24 cellular contexts compared by ENCODE assay signal in genomic region chr9:113702423-113702755, GRCh38.
"Had no signal": no experiment of that assay in that cellular context is flagged by ENCODE, and none has a peak within 500 bp of the region (broad histone marks: within the 10 kb centered on the region; RNA-seq: fewer than 3 reads in every experiment).

No MANE protein-coding gene starts in this region.

- DNase-seq: IMR-90, Karpas-422, KG1, MG63, NCI-H1092, NCI-H1105 treated with DMSO at 0.1 percent for 48 hours, NCI-H1417 treated with DMSO at 0.1 percent for 48 hours, NCI-H146, NCI-H1694 treated with DMSO at 0.1 percent for 48 hours, NCI-H1930, NCI-H2081, NCI-H2107, NCI-H2227 treated with DMSO at 0.1 percent for 48 hours, NCI-H524, NCI-H526 treated with DMSO at 0.1 percent for 48 hours, NCI-H748 treated with DMSO at 0.1 percent for 48 hours, Right ventricle myocardium superior, RPMI8226, SK-N-SH, SW 1271 had no signal

- H3K9me3 ChIP-seq: SK-N-SH had no signal

- H3K27ac ChIP-seq: HL-60 had no signal

- H3K36me3 ChIP-seq: MG63 had no signal

- H3K4me3 ChIP-seq: MG63 had no signal

- H3K4me2 ChIP-seq: SK-N-SH had no signal

- ATAC-seq: HepG2 had no signal

- H3K27me3 ChIP-seq: MG63 had no signal

- H3K9ac ChIP-seq: SK-N-SH had no signal

- FAIRE-seq: HepG2, HTR-8/SVneo, RCC 7860 had no signal
